Comparison of ENCODE assay signal across 1 cellular context in genomic region chr4:15655223-15656037, GRCh38.
TF ChIP-seq lines count a peak whose summit lies in the region.

TSS of gene FBXL5 (minus strand) at chr4:15655357. CDS start at chr4:15655287, 70 bp downstream.

TF ChIP-seq in HepG2, 621 proteins besides CTCF, POLR2A, EP300 and RAD21 (continued from another document and continues in another):
- peak; percentile 41 for TF ChIP-seq ZNF574 (CRISPR knock-in tag; IDR thresholded peaks at IDR 0.05)
- TF ChIP-seq ZBTB37 (CRISPR knock-in tag; IDR thresholded peaks at IDR 0.05), result no peak
- TF ChIP-seq NRL (CRISPR knock-in tag; IDR thresholded peaks at IDR 0.05; ENCODE audit: borderline replicate concordance), result peak; percentile 80; the same call in 1 of the 2 replicates
- peak; percentile 29; the same call in 1 of the 2 replicates for TF ChIP-seq ZNF232 (CRISPR knock-in tag; IDR thresholded peaks at IDR 0.05; ENCODE audit: borderline replicate concordance)
- peak; percentile 25; the same call in 1 of the 2 replicates for TF ChIP-seq ESRRA (CRISPR knock-in tag; IDR thresholded peaks at IDR 0.05; ENCODE audit: low read depth)
- TF ChIP-seq JARID2 (CRISPR knock-in tag; IDR thresholded peaks at IDR 0.05; ENCODE audit: insufficient replicate concordance), result no peak
- no peak for TF ChIP-seq ZNF598 (CRISPR knock-in tag; IDR thresholded peaks at IDR 0.05; ENCODE audit: borderline replicate concordance)
- peak; percentile 75; the same call in 1 of the 2 replicates for TF ChIP-seq ZNF414 (CRISPR knock-in tag; IDR thresholded peaks at IDR 0.05)
- TF ChIP-seq ZBED4 (CRISPR knock-in tag; IDR thresholded peaks at IDR 0.05; ENCODE audit: borderline replicate concordance), result no peak
- TF ChIP-seq NR2C2 (CRISPR knock-in tag; IDR thresholded peaks at IDR 0.05; ENCODE audit: borderline replicate concordance), result no peak
- 0 out of 2 replicates have a peak, but pooled peaks have one; percentile 45 for TF ChIP-seq E2F1 (CRISPR knock-in tag; IDR thresholded peaks at IDR 0.05)
- TF ChIP-seq HNF1B (CRISPR knock-in tag; IDR thresholded peaks at IDR 0.05), result peak; percentile 52; the same call in 1 of the 2 replicates
- TF ChIP-seq ZNF543 (CRISPR knock-in tag; IDR thresholded peaks at IDR 0.05), result peak; percentile 40; the same call in 1 of the 2 replicates
- TF ChIP-seq ZNF281 (CRISPR knock-in tag; IDR thresholded peaks at IDR 0.05; ENCODE audit: borderline replicate concordance), result peak; percentile 46; the same call in 1 of the 2 replicates
- TF ChIP-seq MAFF (IDR thresholded peaks at IDR 0.05; ENCODE audit: low read depth, low read length), result no peak
- no peak for TF ChIP-seq SNAI1 (CRISPR knock-in tag; IDR thresholded peaks at IDR 0.05; ENCODE audit: borderline replicate concordance)
- TF ChIP-seq NFE2 (CRISPR knock-in tag; IDR thresholded peaks at IDR 0.05), result no peak
- TF ChIP-seq MTF2 (CRISPR knock-in tag; IDR thresholded peaks at IDR 0.05; ENCODE audit: borderline replicate concordance), result peak; percentile 84; the same call in 1 of the 2 replicates
- peak; percentile 85 for TF ChIP-seq RBFOX2 (IDR thresholded peaks at IDR 0.05; ENCODE audit: low read depth, low read length)
- TF ChIP-seq DPF2 (CRISPR knock-in tag; IDR thresholded peaks at IDR 0.05; ENCODE audit: borderline replicate concordance, low read depth), result no peak
- TF ChIP-seq ZFX (CRISPR knock-in tag; IDR thresholded peaks at IDR 0.05; ENCODE audit: low read depth), result peak; percentile 91
- no peak for TF ChIP-seq U2AF2 (IDR thresholded peaks at IDR 0.05; ENCODE audit: low read depth, low read length)
- no peak for TF ChIP-seq NPAS2 (CRISPR knock-in tag; IDR thresholded peaks at IDR 0.05; ENCODE audit: borderline replicate concordance)
- TF ChIP-seq REPIN1 (CRISPR knock-in tag; IDR thresholded peaks at IDR 0.05; ENCODE audit: borderline replicate concordance, low read depth), result no peak
- no peak for TF ChIP-seq NFYB (CRISPR knock-in tag; IDR thresholded peaks at IDR 0.05)
- TF ChIP-seq SP5 (CRISPR knock-in tag; IDR thresholded peaks at IDR 0.05; ENCODE audit: borderline replicate concordance, low read depth), result 0 out of 2 replicates have a peak, but pooled peaks have one; percentile 9
- 0 out of 2 replicates have a peak, but pooled peaks have one; percentile 34 for TF ChIP-seq ZNF614 (CRISPR knock-in tag; IDR thresholded peaks at IDR 0.05; ENCODE audit: borderline replicate concordance)
- no peak; the same call in 1 of the 2 replicates for TF ChIP-seq ZSCAN21 (CRISPR knock-in tag; IDR thresholded peaks at IDR 0.05; ENCODE audit: borderline replicate concordance)
- TF ChIP-seq ZSCAN20 (CRISPR knock-in tag; IDR thresholded peaks at IDR 0.05; ENCODE audit: borderline replicate concordance), result 0 out of 2 replicates have a peak, but pooled peaks have one; percentile 29
- no peak for TF ChIP-seq CENPX (CRISPR knock-in tag; IDR thresholded peaks at IDR 0.05)
- no peak for TF ChIP-seq ARNT (IDR thresholded peaks at IDR 0.05)
- peak; percentile 34 to 59; a peak in 1 of 4 replicates for TF ChIP-seq KLF16 (CRISPR knock-in tag; IDR thresholded peaks at IDR 0.05)
- TF ChIP-seq POGK (CRISPR knock-in tag; conservative IDR thresholded peaks at IDR 0.05), result 0 out of 2 replicates have a peak, but pooled peaks have one; percentile 39
- TF ChIP-seq HMG20A (CRISPR knock-in tag; IDR thresholded peaks at IDR 0.05; ENCODE audit: borderline replicate concordance), result no peak
